Comparison of ENCODE assay signal across 25 cellular contexts in genomic region chr18:36406805-36407204, GRCh38.
A peak's percentile ranks its signal among the peaks of the same experiment; 100 is the strongest.
DNase-seq lines count a peak whose midpoint lies in the region; ATAC-seq and TF ChIP-seq lines count a peak whose summit lies in the region.
"Had no signal": no experiment of that assay in that cellular context is flagged by ENCODE, and none has a peak within 500 bp of the region (broad histone marks: within the 10 kb centered on the region; RNA-seq: fewer than 3 reads in every experiment).

No MANE protein-coding gene starts in this region.

- no peaks in the 10 kb centered on the region for H3K4me1 Mint-ChIP-seq in osteocyte (ENCODE audit: unreplicated experiment)
- H3K4me1 Mint-ChIP-seq: activated CD4-positive, alpha-beta T cell treated with anti-CD3 and anti-CD28 coated beads, Interleukin-2, amount 10 ng/mL, durations not matched to agents 24 days and 14 days; endodermal cell had no signal

- no peak overlapping the region for H3K23ac ChIP-seq in neuronal stem cell (ENCODE audit: low read depth, low read length, poor library complexity)

- intact Hi-C loops in left ventricle myocardium inferior (cut with micrococcal nuclease) (no loop called here), Right ventricle myocardium superior (cut with DNase I) (no loop called here)

- H3K18ac ChIP-seq in neuronal stem cell (ENCODE audit: low read length): peak overlapping the region; percentile 58

- ATAC-seq in Right ventricle myocardium superior (ENCODE audit: poor library complexity) (no peak), SK-N-SH treated with all-trans-retinoic acid at 6 μM for 48 hours (peak; percentile 21; the same call in 1 of the 3 replicates), GM21786 (IDR thresholded peaks at IDR 0.05; ENCODE audit: unreplicated experiment) (no peak), GM18868 (IDR thresholded peaks at IDR 0.05; ENCODE audit: unreplicated experiment) (no peak)
- ATAC-seq: activated T-cell treated with anti-CD3 and anti-CD28 coated beads, Interleukin-2, amount 50 U/mL, for 72 hours; gastrocnemius medialis; lower lobe of right lung had no signal

- no peaks in the 10 kb centered on the region for H3K27me3 ChIP-seq in left ventricle myocardium inferior (ENCODE audit: low read depth)
- no peaks in the 10 kb centered on the region for H3K27me3 ChIP-seq in neuronal stem cell (ENCODE audit: control insufficient read depth in 3 of 3, insufficient read depth in 3 of 3, low read depth in 1 of 3, low read length in 3 of 3)
- H3K27me3 ChIP-seq: BLaER1 treated with 17β-estradiol and CSF1 and Interleukin-3, amounts not matched to agents 10 nM and 100 nM; esophagus squamous epithelium; gastrocnemius medialis; sigmoid colon; SJSA1 had no signal

- no peak for TF ChIP-seq CTCF in left ventricle myocardium inferior (IDR thresholded peaks at IDR 0.05; ENCODE audit: borderline replicate concordance)
- no peak for TF ChIP-seq CTCF in osteocyte (IDR thresholded peaks at IDR 0.05)

- no peak overlapping the region for H2BK120ac ChIP-seq in neuronal stem cell (ENCODE audit: low read depth, low read length)

- no peak for DNase-seq in left ventricle myocardium inferior
- DNase-seq in Right ventricle myocardium superior: no peak
- DNase-seq in NCI-H345 treated with DMSO at 0.1 percent for 48 hours (lab: John Stamatoyannopoulos, UW; ENCODE audit: unreplicated experiment): peak; percentile 8
- no peak for DNase-seq in neuronal stem cell (ENCODE audit: low spot score)
- DNase-seq in osteocyte (ENCODE audit: extremely low spot score, unreplicated experiment): no peak
- DNase-seq: activated CD4-positive, alpha-beta T cell treated with anti-CD3 and anti-CD28 coated beads, Interleukin-2, amount 10 ng/mL, durations not matched to agents 24 days and 14 days; activated naive CD4-positive, alpha-beta T cell treated with Interleukin-2 at 50 U/mL for 16 hours; activated T-cell treated with anti-CD3 and anti-CD28 coated beads, Interleukin-2, amount 50 U/mL, for 72 hours; amniotic stem cell; endodermal cell; esophagus squamous epithelium; gastrocnemius medialis; HCEC 1CT; lower lobe of right lung; NCI-H1048; NCI-H2227 treated with DMSO at 0.1 percent for 48 hours; NK-92 treated with Interleukin-12 subunit alpha and Interleukin-12 subunit beta, amount 100 ng/mL, for 24 hours; sigmoid colon; T-helper 2 cell had no signal

- no peak overlapping the region for H3K4me3 Mint-ChIP-seq in osteocyte (ENCODE audit: unreplicated experiment)
- H3K4me3 Mint-ChIP-seq: activated CD4-positive, alpha-beta T cell treated with anti-CD3 and anti-CD28 coated beads, Interleukin-2, amount 10 ng/mL, durations not matched to agents 24 days and 14 days; activated T-cell treated with anti-CD3 and anti-CD28 coated beads, Interleukin-2, amount 50 U/mL, for 72 hours; endodermal cell; stimulated activated naive CD8-positive, alpha-beta T cell treated with anti-CD3 and anti-CD28 coated beads, Interleukin-15, Interleukin-2, amounts not matched to agents 100 ng/mL and 50 ng/mL, for 24 hours had no signal

- no peak overlapping the region for H2AK5ac ChIP-seq in neuronal stem cell (ENCODE audit: low read depth, low read length)

- no peak overlapping the region for H3K27ac Mint-ChIP-seq in osteocyte (ENCODE audit: unreplicated experiment)
- H3K27ac Mint-ChIP-seq: activated CD4-positive, alpha-beta T cell treated with anti-CD3 and anti-CD28 coated beads, Interleukin-2, amount 10 ng/mL, durations not matched to agents 24 days and 14 days; activated T-cell treated with anti-CD3 and anti-CD28 coated beads, Interleukin-2, amount 50 U/mL, for 72 hours; endodermal cell; stimulated activated naive CD8-positive, alpha-beta T cell treated with anti-CD3 and anti-CD28 coated beads, Interleukin-15, Interleukin-2, amounts not matched to agents 100 ng/mL and 50 ng/mL, for 24 hours had no signal

- H4K8ac ChIP-seq in neuronal stem cell (ENCODE audit: low read depth, low read length): no peak overlapping the region

- H3K79me1 ChIP-seq in neuronal stem cell (ENCODE audit: low read depth, low read length): peaks cover 8% of the 10 kb centered on the region

- H2BK12ac ChIP-seq in neuronal stem cell (ENCODE audit: low read length): no peak overlapping the region

- H3K4me1 ChIP-seq in left ventricle myocardium inferior (peaks cover 87% of the 10 kb centered on the region), neuronal stem cell (ENCODE audit: control insufficient read depth in 2 of 2, insufficient read depth in 1 of 2, low read depth in 1 of 2, low read length in 2 of 2) (peaks cover 2 to 7% of the 10 kb centered on the region in 2 donors)
- H3K4me1 ChIP-seq: lower lobe of right lung, sigmoid colon, SJSA1 had no signal

- no peak overlapping the region for H3K14ac ChIP-seq in neuronal stem cell (ENCODE audit: low read length)

- H3K9me3 Mint-ChIP-seq in osteocyte (ENCODE audit: unreplicated experiment): no peaks in the 10 kb centered on the region
- H3K9me3 Mint-ChIP-seq: activated CD4-positive, alpha-beta T cell treated with anti-CD3 and anti-CD28 coated beads, Interleukin-2, amount 10 ng/mL, durations not matched to agents 24 days and 14 days; activated T-cell treated with anti-CD3 and anti-CD28 coated beads, Interleukin-2, amount 50 U/mL, for 72 hours; stimulated activated naive CD8-positive, alpha-beta T cell treated with anti-CD3 and anti-CD28 coated beads, Interleukin-15, Interleukin-2, amounts not matched to agents 100 ng/mL and 50 ng/mL, for 24 hours had no signal

- no peaks in the 10 kb centered on the region for H3K27me3 Mint-ChIP-seq in osteocyte (ENCODE audit: unreplicated experiment)
- H3K27me3 Mint-ChIP-seq: activated CD4-positive, alpha-beta T cell treated with anti-CD3 and anti-CD28 coated beads, Interleukin-2, amount 10 ng/mL, durations not matched to agents 24 days and 14 days had no signal

- H2AFZ ChIP-seq in neuronal stem cell (ENCODE audit: low read length): no peak overlapping the region

- no peaks in the 10 kb centered on the region for H3K36me3 Mint-ChIP-seq in osteocyte (ENCODE audit: unreplicated experiment)

- H3K27ac ChIP-seq in left ventricle myocardium inferior (replicated peaks) (peak overlapping the region; percentile 90), neuronal stem cell (replicated peaks; ENCODE audit: low read length) (no peak overlapping the region)
- H3K27ac ChIP-seq: BLaER1 treated with 17β-estradiol and CSF1 and Interleukin-3, amounts not matched to agents 10 nM and 100 nM; esophagus squamous epithelium; gastrocnemius medialis; lower lobe of right lung; sigmoid colon; SJSA1 had no signal

- no peak overlapping the region for H4K91ac ChIP-seq in neuronal stem cell (ENCODE audit: low read depth, low read length, poor library complexity)

- WGBS in neuronal stem cell (ENCODE audit: extremely low coverage in 2 of 2, insufficient read length in 2 of 2, insufficient replicate concordance in 1 of 2), 2 donors: no CpG with 5 or more reads among the region's 5 CpGs

- no peak overlapping the region for H3K4me3 ChIP-seq in left ventricle myocardium inferior
- H3K4me3 ChIP-seq in neuronal stem cell (ENCODE audit: low read length in 2 of 2): no peak overlapping the region
- H3K4me3 ChIP-seq: BLaER1 treated with 17β-estradiol and CSF1 and Interleukin-3, amounts not matched to agents 10 nM and 100 nM; esophagus squamous epithelium; gastrocnemius medialis; lower lobe of right lung; sigmoid colon; SJSA1 had no signal

- H2BK5ac ChIP-seq in neuronal stem cell (ENCODE audit: low read length): no peak overlapping the region

- H3K4me2 ChIP-seq in neuronal stem cell (ENCODE audit: insufficient read depth, low read length, poor library complexity, severe bottlenecking): no peak overlapping the region
- H3K4me2 ChIP-seq: BLaER1 treated with 17β-estradiol and CSF1 and Interleukin-3, amounts not matched to agents 10 nM and 100 nM had no signal

- no peak overlapping the region for H2BK15ac ChIP-seq in neuronal stem cell (ENCODE audit: low read length)

- H3K4ac ChIP-seq in neuronal stem cell (ENCODE audit: low read length): no peak overlapping the region

- no peaks in the 10 kb centered on the region for H3K9me3 ChIP-seq in left ventricle myocardium inferior (replicated peaks)
- H3K9me3 ChIP-seq in neuronal stem cell (replicated peaks in 1 of 2; ENCODE audit: control insufficient read depth in 2 of 2, insufficient read depth in 1 of 2, low read depth in 1 of 2, low read length in 2 of 2): peaks cover 0 to 11% of the 10 kb centered on the region in 2 donors
- H3K9me3 ChIP-seq: BLaER1 treated with 17β-estradiol and CSF1 and Interleukin-3, amounts not matched to agents 10 nM and 100 nM; esophagus squamous epithelium; gastrocnemius medialis; lower lobe of right lung; sigmoid colon; SJSA1 had no signal

- no peak overlapping the region for H3K9ac ChIP-seq in neuronal stem cell (ENCODE audit: low read depth, low read length, poor library complexity)
- H3K9ac ChIP-seq: BLaER1 treated with 17β-estradiol and CSF1 and Interleukin-3, amounts not matched to agents 10 nM and 100 nM had no signal

- no peaks in the 10 kb centered on the region for H3K36me3 ChIP-seq in left ventricle myocardium inferior
- no peaks in the 10 kb centered on the region for H3K36me3 ChIP-seq in neuronal stem cell (replicated peaks in 1 of 2; ENCODE audit: control insufficient read depth in 2 of 2, insufficient read depth in 2 of 2, low read length in 2 of 2)
- H3K36me3 ChIP-seq: BLaER1 treated with 17β-estradiol and CSF1 and Interleukin-3, amounts not matched to agents 10 nM and 100 nM; esophagus squamous epithelium; gastrocnemius medialis; lower lobe of right lung; sigmoid colon; SJSA1 had no signal

TF ChIP-seq in SK-N-SH treated with all-trans-retinoic acid at 6 μM for 48 hours, 23 proteins besides CTCF, POLR2A, EP300 and RAD21:
- no peak for TF ChIP-seq RARB (CRISPR knock-in tag; IDR thresholded peaks at IDR 0.05)
- peak; percentile 25; the same call in 1 of the 2 replicates for TF ChIP-seq TCF4 (CRISPR knock-in tag; IDR thresholded peaks at IDR 0.05; ENCODE audit: borderline replicate concordance)
